In genomic region chr3:119322523-119323400, GRCh38 we compare ENCODE assay signal across 8 cellular contexts. TPM values are rescaled to one million over a fixed set of nuclear protein-coding genes. Genes with fewer than 3 reads are reported as not detected.
DNase-seq lines count a peak whose midpoint lies in the region; ATAC-seq and TF ChIP-seq lines count a peak whose summit lies in the region.

No MANE protein-coding gene starts in this region.

- H3K36me3 ChIP-seq in GM23338 (ENCODE audit: insufficient read depth) (no peaks in the 10 kb centered on the region), neuron (ENCODE audit: insufficient read depth, low read length) (no peaks in the 10 kb centered on the region), subcutaneous abdominal adipose tissue (ENCODE audit: control insufficient read depth in 5 of 5, insufficient read depth in 5 of 5, low read length in 5 of 5) (no peaks in the 10 kb centered on the region)

- H3K9me3 ChIP-seq in neuron (ENCODE audit: low read length) (no peaks in the 10 kb centered on the region), subcutaneous abdominal adipose tissue (ENCODE audit: control insufficient read depth in 5 of 5, low read length in 5 of 5) (no peaks in the 10 kb centered on the region)

- no peaks in the 10 kb centered on the region for H4K20me1 ChIP-seq in GM23338 (replicated peaks; ENCODE audit: insufficient read depth)

- peak overlapping the region; percentile 90 for H3K27ac Mint-ChIP-seq in GM23338

- ATAC-seq in GM23338: peak; percentile 83
- ATAC-seq in foreskin keratinocyte: peak; percentile 87

- H3K27ac ChIP-seq in GM23338 (ENCODE audit: low read depth) (peak overlapping the region; percentile 95), foreskin keratinocyte (peak overlapping the region; percentile 67), subcutaneous abdominal adipose tissue (ENCODE audit: low read depth, low read length) (peak overlapping the region; percentile 98)

- TF ChIP-seq CTCF in GM23338 (conservative IDR thresholded peaks at IDR 0.05; ENCODE audit: low read depth in 2 of 2) (peak; percentile 30 to 45; a peak in 3 of 4 replicates), foreskin keratinocyte (conservative IDR thresholded peaks at IDR 0.05) (peak; percentile 6)

- peak; percentile 40; the same call in 1 of the 2 replicates for TF ChIP-seq POLR2A in Raji (IDR thresholded peaks at IDR 0.05; ENCODE audit: insufficient read depth, low read depth, low read length)

- H3F3A ChIP-seq in GM23338 (replicated peaks; ENCODE audit: low read depth): peaks cover 5% of the 10 kb centered on the region

- H3K4me3 ChIP-seq in GM23338 (peak overlapping the region; percentile 84), neuron (ENCODE audit: low read length) (peak overlapping the region; percentile 54), subcutaneous abdominal adipose tissue (ENCODE audit: low read depth in 1 of 5, low read length in 5 of 5) (peak overlapping the region; percentile 59 to 75 (median 71))

- H3K4me1 ChIP-seq in GM23338 (ENCODE audit: insufficient read depth) (peaks cover 47% of the 10 kb centered on the region), foreskin keratinocyte (no peaks in the 10 kb centered on the region), neuron (ENCODE audit: insufficient read depth, low read length) (peaks cover 2% of the 10 kb centered on the region), subcutaneous abdominal adipose tissue (ENCODE audit: control insufficient read depth in 5 of 5, insufficient read depth in 5 of 5, low read length in 5 of 5) (peaks cover 0 to 29% (median 22%) of the 10 kb centered on the region in 5 donors)

- no peaks in the 10 kb centered on the region for H3K36me3 Mint-ChIP-seq in GM23338 (ENCODE audit: low read depth)

- no peaks in the 10 kb centered on the region for H3K9me2 ChIP-seq in GM23338 (ENCODE audit: insufficient read depth)

- DNase-seq in ELF-1 (ENCODE audit: low read depth, low spot score) (peak; percentile 84), GM23338 (ENCODE audit: low spot score) (peak; percentile 90), Kasumi-1 (lab: John Stamatoyannopoulos, UW) (peak; percentile 87 to 91), foreskin keratinocyte (peak in 1 of 2 donors; percentile 60)
- DNase-seq in activated effector memory CD4-positive, alpha-beta T cell treated with anti-CD3 and anti-CD28 coated beads, Interleukin-2, amount 50 U/mL, for 16 hours: peak; percentile 98

- peak overlapping the region; percentile 96 for H3K4me2 ChIP-seq in GM23338

- H3K9me3 Mint-ChIP-seq in GM23338: no peaks in the 10 kb centered on the region

- peaks cover 37% of the 10 kb centered on the region for H3K4me1 Mint-ChIP-seq in GM23338

- no peaks in the 10 kb centered on the region for H3K27me3 ChIP-seq in GM23338 (ENCODE audit: insufficient read depth)
- H3K27me3 ChIP-seq in foreskin keratinocyte: no peaks in the 10 kb centered on the region
- no peaks in the 10 kb centered on the region for H3K27me3 ChIP-seq in neuron (ENCODE audit: insufficient read depth, low read length)
- no peaks in the 10 kb centered on the region for H3K27me3 ChIP-seq in subcutaneous abdominal adipose tissue (ENCODE audit: control insufficient read depth in 5 of 5, insufficient read depth in 4 of 5, low read length in 5 of 5)

- H3K79me2 ChIP-seq in GM23338 (replicated peaks; ENCODE audit: insufficient read depth): no peaks in the 10 kb centered on the region; the same call in 1 of the 2 replicates

- peaks cover 2% of the 10 kb centered on the region for H3K27me3 Mint-ChIP-seq in GM23338 (ENCODE audit: insufficient read depth, low read depth, poor library complexity)

- peak overlapping the region; percentile 84 to 94 (median 91) for H3K9ac ChIP-seq in subcutaneous abdominal adipose tissue (ENCODE audit: low read length in 5 of 5)

- peak overlapping the region; percentile 84 for H3K4me3 Mint-ChIP-seq in GM23338

- H2AFZ ChIP-seq in GM23338: peak overlapping the region; percentile 96
- peak overlapping the region; percentile 60 for H2AFZ ChIP-seq in neuron (ENCODE audit: low read depth, low read length)

TF ChIP-seq in GM23338, 12 proteins besides CTCF, POLR2A, EP300 and RAD21 (continues in another document):
- TF ChIP-seq JUNB (IDR thresholded peaks at IDR 0.05; ENCODE audit: unreplicated experiment) (no peak), CREB1 (CRISPR knock-in tag; IDR thresholded peaks at IDR 0.05; ENCODE audit: low read depth) (peak; percentile 40; the same call in 1 of the 2 replicates), NANOG (IDR thresholded peaks at IDR 0.05; ENCODE audit: borderline replicate concordance) (no peak), ZNF114 (CRISPR knock-in tag; IDR thresholded peaks at IDR 0.05) (no peak), ZNF331 (CRISPR knock-in tag; IDR thresholded peaks at IDR 0.05; ENCODE audit: low read depth) (no peak), EZH2phosphoT487 (IDR thresholded peaks at IDR 0.05; ENCODE audit: unreplicated experiment) (no peak), STAT1 (IDR thresholded peaks at IDR 0.05; ENCODE audit: unreplicated experiment) (no peak)
- TF ChIP-seq, protein P1, sequence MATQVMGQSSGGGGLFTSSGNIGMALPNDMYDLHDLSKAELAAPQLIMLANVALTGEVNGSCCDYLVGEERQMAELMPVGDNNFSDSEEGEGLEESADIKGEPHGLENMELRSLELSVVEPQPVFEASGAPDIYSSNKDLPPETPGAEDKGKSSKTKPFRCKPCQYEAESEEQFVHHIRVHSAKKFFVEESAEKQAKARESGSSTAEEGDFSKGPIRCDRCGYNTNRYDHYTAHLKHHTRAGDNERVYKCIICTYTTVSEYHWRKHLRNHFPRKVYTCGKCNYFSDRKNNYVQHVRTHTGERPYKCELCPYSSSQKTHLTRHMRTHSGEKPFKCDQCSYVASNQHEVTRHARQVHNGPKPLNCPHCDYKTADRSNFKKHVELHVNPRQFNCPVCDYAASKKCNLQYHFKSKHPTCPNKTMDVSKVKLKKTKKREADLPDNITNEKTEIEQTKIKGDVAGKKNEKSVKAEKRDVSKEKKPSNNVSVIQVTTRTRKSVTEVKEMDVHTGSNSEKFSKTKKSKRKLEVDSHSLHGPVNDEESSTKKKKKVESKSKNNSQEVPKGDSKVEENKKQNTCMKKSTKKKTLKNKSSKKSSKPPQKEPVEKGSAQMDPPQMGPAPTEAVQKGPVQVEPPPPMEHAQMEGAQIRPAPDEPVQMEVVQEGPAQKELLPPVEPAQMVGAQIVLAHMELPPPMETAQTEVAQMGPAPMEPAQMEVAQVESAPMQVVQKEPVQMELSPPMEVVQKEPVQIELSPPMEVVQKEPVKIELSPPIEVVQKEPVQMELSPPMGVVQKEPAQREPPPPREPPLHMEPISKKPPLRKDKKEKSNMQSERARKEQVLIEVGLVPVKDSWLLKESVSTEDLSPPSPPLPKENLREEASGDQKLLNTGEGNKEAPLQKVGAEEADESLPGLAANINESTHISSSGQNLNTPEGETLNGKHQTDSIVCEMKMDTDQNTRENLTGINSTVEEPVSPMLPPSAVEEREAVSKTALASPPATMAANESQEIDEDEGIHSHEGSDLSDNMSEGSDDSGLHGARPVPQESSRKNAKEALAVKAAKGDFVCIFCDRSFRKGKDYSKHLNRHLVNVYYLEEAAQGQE (IDR thresholded peaks at IDR 0.05; ENCODE audit: unreplicated experiment): no peak

RNA-seq across cellular contexts. Expression of gene ARHGAP31, which starts 28.6 kb away (rescaled TPM):
- 4.2 and 4.3 TPM in 2 replicates for total RNA-seq in GM23338 (2014; rRNA removed; shearing (Covaris generic))
- polyA plus RNA-seq in GM23338 (2016; fragmentation: Nextera tagmentation; extraction: Ambion mirVana) (0.61 and 1.2 TPM in 2 replicates), foreskin keratinocyte (0.90 and 1.1 TPM in 2 replicates)
- 4.1 and 6.9 TPM in 2 replicates for total RNA-seq in foreskin keratinocyte
